ENCODE assay signal across 11 cellular contexts in genomic region chr2:74188018-74188601, GRCh38. TPM values are rescaled to one million over a fixed set of nuclear protein-coding genes. Genes with fewer than 3 reads are reported as not detected.
DNase-seq lines count a peak whose midpoint lies in the region; ATAC-seq, FAIRE-seq and TF ChIP-seq lines count a peak whose summit lies in the region.
"Had no signal": no experiment of that assay in that cellular context is flagged by ENCODE, and none has a peak within 500 bp of the region (broad histone marks: within the 10 kb centered on the region; RNA-seq: fewer than 3 reads in every experiment).

No MANE protein-coding gene starts in this region.

- peaks cover 4% of the 10 kb centered on the region for H3K27me3 Mint-ChIP-seq in activated CD8-positive, alpha-beta T cell treated with anti-CD3 and anti-CD28 coated beads for 36 hours
- H3K27me3 Mint-ChIP-seq: CD4-positive, alpha-beta T cell had no signal

- H3K27ac ChIP-seq in A549: peak overlapping the region in 1 of 2 experiments; percentile 2; a peak in 1 of 6 replicates

- FAIRE-seq in A549 (lab: Jason Lieb, UNC): no peak

- CTCF ChIA-PET in A549 (lab: Yijun Ruan, JAX): interaction anchor here (1.0 to 1.7 kb wide), 4 partner anchors 9 to 62 kb away, joined by 3 to 5 read pairs (median 4); partner anchors contain the start of genes MOB1A and MTHFD2
- CTCF ChIA-PET in activated CD8-positive, alpha-beta T cell treated with anti-CD3 and anti-CD28 coated beads for 36 hours (lab: Charles Lee): interaction anchor here (1.6 kb wide), 1 partner anchor 9 kb away, joined by 7 read pairs; the partner anchor contains the start of gene MOB1A

- H3K27ac Mint-ChIP-seq in activated CD8-positive, alpha-beta T cell treated with anti-CD3 and anti-CD28 coated beads for 36 hours: no peak overlapping the region
- H3K27ac Mint-ChIP-seq: CD4-positive, alpha-beta T cell had no signal

- H3K36me3 Mint-ChIP-seq in activated CD8-positive, alpha-beta T cell treated with anti-CD3 and anti-CD28 coated beads for 36 hours (ENCODE audit: low read depth): no peaks in the 10 kb centered on the region

- H3K4me3 Mint-ChIP-seq in activated CD8-positive, alpha-beta T cell treated with anti-CD3 and anti-CD28 coated beads for 36 hours: no peak overlapping the region
- H3K4me3 Mint-ChIP-seq: CD4-positive, alpha-beta T cell had no signal

- intact Hi-C loops in left cardiac atrium (cut with DNase I): no loop called here
- intact Hi-C loops in activated CD8-positive, alpha-beta T cell treated with anti-CD3 and anti-CD28 coated beads for 36 hours (cut with micrococcal nuclease): no loop called here

- no peaks in the 10 kb centered on the region for H3K9me3 Mint-ChIP-seq in activated CD8-positive, alpha-beta T cell treated with anti-CD3 and anti-CD28 coated beads for 36 hours
- H3K9me3 Mint-ChIP-seq: CD4-positive, alpha-beta T cell had no signal

- peaks cover 6% of the 10 kb centered on the region; the same call in 1 of the 3 replicates for H3K4me1 ChIP-seq in A549

- DNase-seq in A549 (ENCODE audit: low read depth in 1 of 2, low spot score in 1 of 2) (peak in 1 of 2 experiments; percentile 45), HPDE6-E6E7 (ENCODE audit: extremely low spot score) (peak; percentile 87), left cardiac atrium (no peak), KG1 (lab: John Stamatoyannopoulos, UW) (no peak), mucosa of gallbladder (ENCODE audit: low spot score) (no peak)
- DNase-seq in activated CD8-positive, alpha-beta T cell treated with anti-CD3 and anti-CD28 coated beads for 36 hours: no peak
- DNase-seq in activated CD4-positive, alpha-beta T cell treated with anti-CD3 and anti-CD28 coated beads, Interleukin-2, amount 50 U/mL, for 4 hours: no peak
- DNase-seq: CD4-positive, alpha-beta T cell; head of caudate nucleus; SIG-M5 had no signal

- POLR2A ChIA-PET in A549 (lab: Yijun Ruan, JAX): interaction anchor here (1.1 to 1.6 kb wide), 2 partner anchors 9 to 10 kb away, joined by 6 to 9 read pairs; partner anchors contain the start of genes MOB1A and MTHFD2
- POLR2A ChIA-PET in activated CD8-positive, alpha-beta T cell treated with anti-CD3 and anti-CD28 coated beads for 36 hours (lab: Charles Lee): interaction anchor here (1.1 kb wide), 2 partner anchors 10 kb away, joined by 3 to 4 read pairs; partner anchors contain the start of genes MOB1A and MTHFD2

- no peak for TF ChIP-seq POLR2A in A549 (IDR thresholded peaks at IDR 0.05; ENCODE audit: low read length)

- WGBS in A549 (ENCODE audit: missing lambda C conversion rate): 89% methylated on average over 6 of the region's 6 CpGs

- no peak for TF ChIP-seq RAD21 in A549 (conservative IDR thresholded peaks at IDR 0.05 in 1 of 2, IDR thresholded peaks at IDR 0.05 in 1 of 2)

- no peak overlapping the region for H3K4me3 ChIP-seq in A549

- ATAC-seq in A549 (peak in 1 of 2 experiments; percentile 52; a peak in 3 of 6 replicates), SK-N-SH treated with all-trans-retinoic acid at 6 μM for 48 hours (peak; percentile 74), left cardiac atrium (peak; percentile 65 to 82)
- no peak for ATAC-seq in activated CD8-positive, alpha-beta T cell treated with anti-CD3 and anti-CD28 coated beads for 36 hours

- peaks cover 6% of the 10 kb centered on the region for H3K4me1 Mint-ChIP-seq in activated CD8-positive, alpha-beta T cell treated with anti-CD3 and anti-CD28 coated beads for 36 hours (ENCODE audit: low read depth)

- no peak for TF ChIP-seq EP300 in A549 (IDR thresholded peaks at IDR 0.05)

- H3K9me3 ChIP-seq in A549: no peaks in the 10 kb centered on the region

- TF ChIP-seq CTCF in A549 (IDR thresholded peaks at IDR 0.05): no peak
- TF ChIP-seq CTCF in activated CD8-positive, alpha-beta T cell treated with anti-CD3 and anti-CD28 coated beads for 36 hours (IDR thresholded peaks at IDR 0.05): no peak

- 0 out of 3 replicates have a peak overlapping the region, but pooled peaks have one; percentile 9 for H3K4me2 ChIP-seq in A549

TF ChIP-seq in A549, 52 proteins besides CTCF, POLR2A, EP300 and RAD21 (continues in another document):
- TF ChIP-seq ZNF302 (CRISPR knock-in tag; IDR thresholded peaks at IDR 0.05) (no peak), REST (IDR thresholded peaks at IDR 0.05) (no peak), TP53 (CRISPR knock-in tag; IDR thresholded peaks at IDR 0.05) (no peak), CBX8 (IDR thresholded peaks at IDR 0.05) (no peak)

TF ChIP-seq in SK-N-SH treated with all-trans-retinoic acid at 6 μM for 48 hours, 23 proteins besides CTCF, POLR2A, EP300 and RAD21:
- TF ChIP-seq TSHZ2 (CRISPR knock-in tag; IDR thresholded peaks at IDR 0.05) (no peak), CSDC2 (CRISPR knock-in tag; IDR thresholded peaks at IDR 0.05) (no peak), CREB5 (CRISPR knock-in tag; IDR thresholded peaks at IDR 0.05; ENCODE audit: low read depth) (no peak), ZNF70 (CRISPR knock-in tag; IDR thresholded peaks at IDR 0.05) (no peak), SNAI2 (CRISPR knock-in tag; IDR thresholded peaks at IDR 0.05) (no peak), ZFP3 (CRISPR knock-in tag; IDR thresholded peaks at IDR 0.05) (no peak), OSR1 (CRISPR knock-in tag; IDR thresholded peaks at IDR 0.05) (no peak), ZC3H10 (CRISPR knock-in tag; IDR thresholded peaks at IDR 0.05) (no peak), GLIS3 (CRISPR knock-in tag; IDR thresholded peaks at IDR 0.05) (no peak), ZNF8 (CRISPR knock-in tag; IDR thresholded peaks at IDR 0.05) (no peak)
TF ChIP-seq in SK-N-SH treated with all-trans-retinoic acid at 6 μM for 48 hours: peak in this region for 0.

RNA-seq across cellular contexts. Expression of gene MOB1A, which starts 9.4 kb away (rescaled TPM):
- polyA plus RNA-seq in A549 (2011; rRNA removed) (108 and 118 TPM in 2 replicates), A549 (2017; fragmentation: RNase III; extraction: RNeasy Plus Mini Kit Qiagen cat#74134 plus additional on column Dnase treatment) (65.5 to 72.6 TPM (median 71.8 TPM) in 3 replicates)
- polyA plus RNA-seq in A549 (2012; cell fraction: cytosol; rRNA removed): 21.2 and 26.8 TPM in 2 replicates
- 7.6 and 18.8 TPM in 2 replicates for polyA plus RNA-seq in A549 (2012; cell fraction: nucleus; rRNA removed)
- 44.9 and 50.3 TPM in 2 replicates for polyA minus RNA-seq in A549 (2011; rRNA and poly(A)+ RNA removed)
- total RNA-seq in left cardiac atrium (10 to 100 TPM; 67.4 to 79.7 TPM), mucosa of gallbladder (119 TPM)
- 100 to 1,000 TPM; 150 to 156 TPM for total RNA-seq in activated CD8-positive, alpha-beta T cell treated with anti-CD3 and anti-CD28 coated beads for 36 hours

RNA-seq across cellular contexts. Expression of gene MTHFD2, which starts 10.3 kb away (rescaled TPM):
- polyA plus RNA-seq in A549 (2011; rRNA removed) (429 and 608 TPM in 2 replicates), A549 (2017; fragmentation: RNase III; extraction: RNeasy Plus Mini Kit Qiagen cat#74134 plus additional on column Dnase treatment) (149 to 188 TPM (median 153 TPM) in 3 replicates)
- 270 and 278 TPM in 2 replicates for polyA plus RNA-seq in A549 (2012; cell fraction: cytosol; rRNA removed)
- polyA plus RNA-seq in A549 (2012; cell fraction: nucleus; rRNA removed): 61.1 and 149 TPM in 2 replicates
- polyA minus RNA-seq in A549 (2011; rRNA and poly(A)+ RNA removed): 254 and 261 TPM in 2 replicates
- total RNA-seq in left cardiac atrium (10 to 100 TPM; 21.8 to 33.0 TPM), mucosa of gallbladder (26.2 TPM)
- total RNA-seq in activated CD8-positive, alpha-beta T cell treated with anti-CD3 and anti-CD28 coated beads for 36 hours: 100 to 1,000 TPM; 348 to 361 TPM

RNA-seq across cellular contexts. Expression of gene BOLA3, which starts 40.4 kb away (rescaled TPM):
- polyA plus RNA-seq in A549 (2011; rRNA removed) (93.9 and 136 TPM in 2 replicates), A549 (2017; fragmentation: RNase III; extraction: RNeasy Plus Mini Kit Qiagen cat#74134 plus additional on column Dnase treatment) (125 to 145 TPM (median 139 TPM) in 3 replicates)
- 117 and 146 TPM in 2 replicates for polyA plus RNA-seq in A549 (2012; cell fraction: cytosol; rRNA removed)
- 29.5 and 39.3 TPM in 2 replicates for polyA plus RNA-seq in A549 (2012; cell fraction: nucleus; rRNA removed)
- 7.1 and 7.7 TPM in 2 replicates for polyA minus RNA-seq in A549 (2011; rRNA and poly(A)+ RNA removed)
- total RNA-seq in left cardiac atrium (100 to 1,000 TPM in 1 of 2 donors, 10 to 100 TPM in 1; 91.6 to 102 TPM), mucosa of gallbladder (25.2 TPM)
- total RNA-seq in activated CD8-positive, alpha-beta T cell treated with anti-CD3 and anti-CD28 coated beads for 36 hours: 100 to 1,000 TPM; 131 to 135 TPM

Comparison
In these comparisons a context has a peak if more than half of its experiments do, and no peak if none do; other contexts are left out.
1. RNA of gene MTHFD2, which starts 10.3 kb away (total RNA-seq): 348 to 361 TPM in activated CD8-positive, alpha-beta T cell treated with anti-CD3 and anti-CD28 coated beads for 36 hours; 21.8 to 33.0 TPM in left cardiac atrium and 26.2 TPM in mucosa of gallbladder (single experiment); every median in the first group is over 10 times any median in the second.